Comparison of ENCODE assay signal across 8 cellular contexts in genomic region chr3:128617557-128618397, GRCh38. TPM values are rescaled to one million over a fixed set of nuclear protein-coding genes. Genes with fewer than 3 reads are reported as not detected.
DNase-seq lines count a peak whose midpoint lies in the region; ATAC-seq and TF ChIP-seq lines count a peak whose summit lies in the region.

No MANE protein-coding gene starts in this region.

- peak overlapping the region; percentile 80 to 92 for H4K8ac ChIP-seq in IMR-90 (ENCODE audit: low read depth in 2 of 2, low read length in 2 of 2)

- no peaks in the 10 kb centered on the region for H3K9me2 ChIP-seq in OCI-LY7 (ENCODE audit: insufficient read depth, low read length)

- peaks cover 70% of the 10 kb centered on the region for H3K36me3 Mint-ChIP-seq in activated T-cell treated with anti-CD3 and anti-CD28 coated beads, Interleukin-2, amount 50 U/mL, for 24 hours (ENCODE audit: low read depth)

- no peak overlapping the region for H2BK20ac ChIP-seq in IMR-90 (ENCODE audit: low read depth, low read length)

- DNase-seq in DMS 273 (lab: John Stamatoyannopoulos, UW; ENCODE audit: unreplicated experiment): peak; percentile 100
- peak; percentile 93 for DNase-seq in IMR-90
- DNase-seq in OCI-LY7 (ENCODE audit: low spot score): peak; percentile 97
- DNase-seq in activated T-cell treated with anti-CD3 and anti-CD28 coated beads, Interleukin-2, amount 50 U/mL, for 24 hours: peak; percentile 96
- peak; percentile 99 for DNase-seq in esophagus muscularis mucosa (ENCODE audit: extremely low spot score)
- peak; percentile 95 to 97 for DNase-seq in stimulated activated CD8-positive, alpha-beta memory T cell treated with anti-CD3 and anti-CD28 coated beads, Interleukin-7, amount 100 ng/mL, for 4 hours (ENCODE audit: low read depth in 2 of 2)

- H3K27ac ChIP-seq in IMR-90 (ENCODE audit: insufficient read depth, low read length) (peak overlapping the region; percentile 78), OCI-LY7 (ENCODE audit: low read depth, low read length, poor library complexity, severe bottlenecking) (peak overlapping the region; percentile 52), esophagus muscularis mucosa (replicated peaks in 1 of 4) (peak overlapping the region; percentile 83 to 88 (median 86)), muscle layer of duodenum (ENCODE audit: low read length) (peak overlapping the region; percentile 80)

- H3K23ac ChIP-seq in IMR-90 (ENCODE audit: low read depth, low read length): peak overlapping the region; percentile 11; the same call in 1 of the 2 replicates

- H3K27ac Mint-ChIP-seq in activated T-cell treated with anti-CD3 and anti-CD28 coated beads, Interleukin-2, amount 50 U/mL, for 24 hours: peak overlapping the region; percentile 97

- H3K56ac ChIP-seq in IMR-90 (ENCODE audit: extremely low read depth, insufficient read depth, low read length): peak overlapping the region; percentile 71; the same call in 1 of the 2 replicates

- H3K4me1 Mint-ChIP-seq in activated T-cell treated with anti-CD3 and anti-CD28 coated beads, Interleukin-2, amount 50 U/mL, for 24 hours (ENCODE audit: low read depth): peaks cover 43% of the 10 kb centered on the region

- WGBS in IMR-90 (ENCODE audit: extremely low coverage in 2 of 2, insufficient read length in 1 of 2), 2 experiments: 2% methylated on average over 32 of the region's 61 CpGs; no CpG with 5 or more reads in 1 of the 2 experiments
- WGBS in esophagus muscularis mucosa: under 1% methylated on average over 35 of the region's 61 CpGs

- peak overlapping the region; percentile 86 for H3K14ac ChIP-seq in IMR-90 (replicated peaks; ENCODE audit: low read depth, low read length)

- no TSS peak for BruUV-seq in IMR-90 (replicated peaks; lab: Mats Ljungman, UMichigan)
- BruUV-seq in OCI-LY7 (replicated peaks; lab: Mats Ljungman, UMichigan): TSS peak; percentile 92

- no peak overlapping the region for H2BK120ac ChIP-seq in IMR-90 (ENCODE audit: low read depth, low read length)

- H3K4me1 ChIP-seq in IMR-90 (ENCODE audit: control insufficient read depth, insufficient read depth, low read length): peaks cover 14% of the 10 kb centered on the region
- peaks cover 21% of the 10 kb centered on the region for H3K4me1 ChIP-seq in OCI-LY7 (ENCODE audit: insufficient read depth, low read length, poor library complexity, severe bottlenecking)
- H3K4me1 ChIP-seq in esophagus muscularis mucosa: peaks cover 14 to 34% (median 25%) of the 10 kb centered on the region in 4 donors
- H3K4me1 ChIP-seq in muscle layer of duodenum (ENCODE audit: control insufficient read depth in 1 of 2, insufficient read depth in 2 of 2, low read length in 2 of 2): peaks cover 10 to 17% of the 10 kb centered on the region in 2 donors

- no peak overlapping the region for H2BK15ac ChIP-seq in IMR-90 (ENCODE audit: low read depth, low read length)

- intact Hi-C loops in IMR-90 (cut with micrococcal nuclease) (loop anchor here (1.0 kb wide), 1 partner anchor 229 kb away; no protein-coding TSS in a partner anchor), OCI-LY7 (cut with micrococcal nuclease; ENCODE audit: unreplicated experiment) (loop anchor here (1.0 to 5.0 kb wide), 4 partner anchors 63 to 260 kb away; partner anchors contain the start of gene ACAD9), esophagus muscularis mucosa (cut with DNase I) (loop anchor here (2.0 to 10.0 kb wide), 4 partner anchors 35 to 463 kb away; partner anchors contain the start of genes EEFSEC and RPN1)

- H2AFZ ChIP-seq in IMR-90 (replicated peaks; ENCODE audit: low read length, poor library complexity) (peak overlapping the region; percentile 93), OCI-LY7 (ENCODE audit: low read length) (peak overlapping the region; percentile 80)

- TF ChIP-seq EP300 in esophagus muscularis mucosa (IDR thresholded peaks at IDR 0.05): no peak

- H3K9me3 Mint-ChIP-seq in activated T-cell treated with anti-CD3 and anti-CD28 coated beads, Interleukin-2, amount 50 U/mL, for 24 hours: no peaks in the 10 kb centered on the region

- peak overlapping the region; percentile 68 for H3K4ac ChIP-seq in IMR-90 (ENCODE audit: low read depth, low read length)

- POLR2A ChIA-PET in IMR-90 (lab: Charles Lee; ENCODE audit: unreplicated experiment) (no interaction called here), OCI-LY7 (lab: Charles Lee) (interaction anchor here (1.3 kb wide), 1 partner anchor 8 kb away, joined by 3 read pairs; no protein-coding TSS in a partner anchor)

- TF ChIP-seq RAD21 in IMR-90 (IDR thresholded peaks at IDR 0.05; ENCODE audit: low read length): peak; percentile 62

- H3K27me3 Mint-ChIP-seq in activated T-cell treated with anti-CD3 and anti-CD28 coated beads, Interleukin-2, amount 50 U/mL, for 24 hours: no peaks in the 10 kb centered on the region

- peak overlapping the region; percentile 94 for H3K4me3 Mint-ChIP-seq in activated T-cell treated with anti-CD3 and anti-CD28 coated beads, Interleukin-2, amount 50 U/mL, for 24 hours

- H3K27me3 ChIP-seq in IMR-90 (ENCODE audit: control insufficient read depth, insufficient read depth, low read length) (no peaks in the 10 kb centered on the region), esophagus muscularis mucosa (no peaks in the 10 kb centered on the region), muscle layer of duodenum (ENCODE audit: low read depth, low read length) (no peaks in the 10 kb centered on the region)

- H3K9me3 ChIP-seq in IMR-90 (ENCODE audit: control insufficient read depth, insufficient read depth, low read length) (no peaks in the 10 kb centered on the region), OCI-LY7 (ENCODE audit: low read length) (no peaks in the 10 kb centered on the region), esophagus muscularis mucosa (no peaks in the 10 kb centered on the region), muscle layer of duodenum (ENCODE audit: control insufficient read depth in 1 of 2, low read length in 2 of 2) (no peaks in the 10 kb centered on the region)

- TF ChIP-seq CTCF in IMR-90 (conservative IDR thresholded peaks at IDR 0.05; ENCODE audit: low read depth, low read length) (peak; percentile 82), OCI-LY7 (conservative IDR thresholded peaks at IDR 0.05; ENCODE audit: low read length) (peak; percentile 92), esophagus muscularis mucosa (IDR thresholded peaks at IDR 0.05) (peak; percentile 90 to 99 (median 98))

- H3K79me2 ChIP-seq in OCI-LY7 (ENCODE audit: insufficient read depth, low read depth, low read length): peaks cover 8% of the 10 kb centered on the region; the same call in 1 of the 2 replicates

- H3K9ac ChIP-seq in IMR-90 (ENCODE audit: low read depth, low read length): peak overlapping the region; percentile 84

- peak overlapping the region; percentile 63 for H4K91ac ChIP-seq in IMR-90 (ENCODE audit: insufficient read depth, low read depth, low read length)

- peak overlapping the region; percentile 77; the same call in 1 of the 2 replicates for H2AK5ac ChIP-seq in IMR-90 (ENCODE audit: low read depth, low read length)

- peak overlapping the region; percentile 76 for H4K5ac ChIP-seq in IMR-90 (ENCODE audit: low read depth, low read length)

- peak; percentile 70 for ATAC-seq in GM21526 (IDR thresholded peaks at IDR 0.05; ENCODE audit: low FRiP score, unreplicated experiment)
- ATAC-seq in IMR-90 (ENCODE audit: low read depth): peak; percentile 97

- H3K9me1 ChIP-seq in IMR-90 (ENCODE audit: insufficient read depth, low read length): peaks cover 19% of the 10 kb centered on the region

- peak overlapping the region; percentile 75 for H2BK5ac ChIP-seq in IMR-90 (ENCODE audit: low read depth, low read length, poor library complexity, severe bottlenecking)

- H2AK9ac ChIP-seq in IMR-90 (replicated peaks; ENCODE audit: low read depth, low read length, poor library complexity): peak overlapping the region; percentile 94

- peaks cover 27 to 64% of the 10 kb centered on the region in 2 experiments for H3K79me1 ChIP-seq in IMR-90 (ENCODE audit: low read depth in 1 of 2, low read length in 2 of 2)

- H4K20me1 ChIP-seq in IMR-90 (ENCODE audit: insufficient read depth, low read length) (peaks cover 7% of the 10 kb centered on the region; the same call in 1 of the 2 replicates), OCI-LY7 (ENCODE audit: insufficient read depth, low read length) (no peaks in the 10 kb centered on the region)

- peaks cover 30% of the 10 kb centered on the region for H3K36me3 ChIP-seq in IMR-90 (ENCODE audit: control insufficient read depth, insufficient read depth, low read length)
- peaks cover 50% of the 10 kb centered on the region for H3K36me3 ChIP-seq in OCI-LY7 (ENCODE audit: insufficient read depth, low read length)
- H3K36me3 ChIP-seq in esophagus muscularis mucosa: peaks cover 25 to 39% (median 36%) of the 10 kb centered on the region in 4 donors
- peaks cover 28 to 36% of the 10 kb centered on the region in 2 donors for H3K36me3 ChIP-seq in muscle layer of duodenum (ENCODE audit: control insufficient read depth in 1 of 2, insufficient read depth in 2 of 2, low read length in 2 of 2)

- in situ Hi-C loops in IMR-90 (cut with MboI; ENCODE audit: low sequenced_read_pairs): no loop called here

- 0 out of 2 replicates have a peak overlapping the region, but pooled peaks have one; percentile 20 for H3K18ac ChIP-seq in IMR-90 (ENCODE audit: low read depth, low read length)

- dilution Hi-C loops in IMR-90 (cut with HindIII; ENCODE audit: low sequenced_read_pairs, unreplicated experiment): no loop called here

- CTCF ChIA-PET in IMR-90 (lab: Yijun Ruan, JAX) (interaction anchor here (0.7 to 1.4 kb wide), 6 partner anchors 9 to 64 kb away, joined by 3 to 6 read pairs (median 5); no protein-coding TSS in a partner anchor), OCI-LY7 (lab: Charles Lee; ENCODE audit: unreplicated experiment) (interaction anchor here (0.6 to 1.2 kb wide), 3 partner anchors 17 to 381 kb away, joined by 3 to 4 read pairs (median 4); no protein-coding TSS in a partner anchor)

- peak overlapping the region; percentile 95 for H3K4me2 ChIP-seq in IMR-90 (ENCODE audit: low read depth, low read length)
- peak overlapping the region; percentile 94 for H3K4me2 ChIP-seq in OCI-LY7 (ENCODE audit: low read length)

- TF ChIP-seq POLR2A in IMR-90 (IDR thresholded peaks at IDR 0.05; ENCODE audit: low read depth, low read length): no peak
- no peak for TF ChIP-seq POLR2A in esophagus muscularis mucosa (IDR thresholded peaks at IDR 0.05; ENCODE audit: low read depth)

- H3K4me3 ChIP-seq in IMR-90 (ENCODE audit: insufficient read depth, low read depth, low read length): peak overlapping the region; percentile 66
- H3K4me3 ChIP-seq in OCI-LY7 (ENCODE audit: low read depth, low read length, poor library complexity, severe bottlenecking): peak overlapping the region; percentile 89
- peak overlapping the region; percentile 68 to 87 (median 76) for H3K4me3 ChIP-seq in esophagus muscularis mucosa
- H3K4me3 ChIP-seq in muscle layer of duodenum (ENCODE audit: low read depth in 1 of 2, low read length in 2 of 2): peak overlapping the region; percentile 86 to 94

TF ChIP-seq in IMR-90, 13 proteins besides CTCF, POLR2A, EP300 and RAD21 (continues in another document):
- TF ChIP-seq CEBPB (IDR thresholded peaks at IDR 0.05; ENCODE audit: low read depth, low read length): no peak

RNA-seq across cellular contexts. Expression of gene RPN1, which starts 32.8 kb away (rescaled TPM):
- total RNA-seq in IMR-90 (2012; rRNA removed): 592 and 736 TPM in 2 replicates
- 246 and 252 TPM in 2 replicates for polyA plus RNA-seq in IMR-90 (2012; rRNA removed)
- polyA plus RNA-seq in IMR-90 (2012; cell fraction: cytosol; rRNA removed): 162 and 186 TPM in 2 replicates
- 66.2 and 125 TPM in 2 replicates for polyA plus RNA-seq in IMR-90 (2012; cell fraction: nucleus; rRNA removed; ENCODE audit: low replicate concordance)
- total RNA-seq in OCI-LY7 (2014; rRNA removed; shearing (Covaris generic)): 148 and 149 TPM in 2 replicates
- total RNA-seq in OCI-LY7 (2022): 115 and 123 TPM in 2 replicates
- total RNA-seq in esophagus muscularis mucosa: 100 to 1,000 TPM; 131 to 198 (median 177) TPM

Comparison
In these comparisons a context has a peak if more than half of its experiments do, and no peak if none do; other contexts are left out.
1. Peak in every context shown above with its lines: DNase-seq, ATAC-seq, H3K4me3 ChIP-seq and H3K27ac ChIP-seq.